18 cellular contexts compared by ENCODE assay signal in the genomic region with DNA sequence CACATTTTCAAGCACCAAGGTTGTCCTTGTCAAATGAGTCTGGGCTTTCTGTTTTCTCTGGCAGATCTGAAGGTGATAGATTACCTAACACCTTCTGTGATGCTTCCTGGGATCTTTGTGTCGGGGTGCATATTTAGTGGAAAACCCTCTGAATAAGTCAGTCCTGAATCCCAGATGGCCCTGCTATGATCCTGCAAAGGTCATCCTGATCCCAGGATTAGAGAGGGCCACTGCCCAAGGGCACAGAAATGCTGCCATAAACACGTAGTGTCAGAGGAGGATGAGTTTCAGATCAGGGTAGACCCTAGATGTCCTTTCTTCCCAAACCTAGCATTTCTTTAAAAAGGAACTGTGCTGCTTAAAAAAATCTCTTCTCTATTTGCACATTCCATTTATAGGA. TPM values are rescaled to one million over a fixed set of nuclear protein-coding genes. Genes with fewer than 3 reads are reported as not detected.
"Had no signal": no experiment of that assay in that cellular context is flagged by ENCODE, and none has a peak within 500 bp of the region (broad histone marks: within the 10 kb centered on the region; RNA-seq: fewer than 3 reads in every experiment).

No MANE protein-coding gene starts in this region.

- DNase-seq: effector memory CD4-positive, alpha-beta T cell; kidney; left cardiac atrium; left ventricle myocardium inferior; mucosa of descending colon; natural killer cell; right cardiac atrium; small intestine; stimulated activated CD4-positive, alpha-beta T cell treated with anti-CD3 and anti-CD28 coated beads, Interleukin-12 subunit alpha, Interleukin-12 subunit beta, amount 100 ng/mL, for 4 hours; stimulated activated naive CD4-positive, alpha-beta T cell; uterus had no signal

- H3K27me3 ChIP-seq: uterus had no signal

- ATAC-seq: esophagus mucosa, left cardiac atrium, natural killer cell, right cardiac atrium had no signal

- H3K36me3 ChIP-seq: uterus had no signal

- H3K36me3 Mint-ChIP-seq: natural killer cell had no signal

- H3K27ac Mint-ChIP-seq: natural killer cell, type B pancreatic cell had no signal

- H3K27me3 Mint-ChIP-seq: type B pancreatic cell had no signal

- H3K9me3 Mint-ChIP-seq: natural killer cell, type B pancreatic cell had no signal

- H3K4me3 ChIP-seq: left ventricle myocardium inferior, lung, mucosa of descending colon, uterus had no signal

- H3K9me3 ChIP-seq: left ventricle myocardium inferior, mucosa of descending colon, uterus had no signal

- H3K4me1 Mint-ChIP-seq: natural killer cell had no signal

- H3K27ac ChIP-seq: left ventricle myocardium inferior, uterus had no signal

- H3K4me3 Mint-ChIP-seq: natural killer cell, neural crest cell, type B pancreatic cell had no signal

- H3K4me1 ChIP-seq: left ventricle myocardium inferior, uterus had no signal

RNA-seq across cellular contexts. Expression of a gene that starts 19.0 kb away (rescaled TPM):
- total RNA-seq: fibroblast of lung, left cardiac atrium, left ventricle myocardium inferior, natural killer cell, neural crest cell, osteocyte, posterior vena cava, right cardiac atrium had no signal
- polyA plus RNA-seq: fibroblast of lung had no signal
